ENCODE assay signal across 8 cellular contexts in the genomic region with DNA sequence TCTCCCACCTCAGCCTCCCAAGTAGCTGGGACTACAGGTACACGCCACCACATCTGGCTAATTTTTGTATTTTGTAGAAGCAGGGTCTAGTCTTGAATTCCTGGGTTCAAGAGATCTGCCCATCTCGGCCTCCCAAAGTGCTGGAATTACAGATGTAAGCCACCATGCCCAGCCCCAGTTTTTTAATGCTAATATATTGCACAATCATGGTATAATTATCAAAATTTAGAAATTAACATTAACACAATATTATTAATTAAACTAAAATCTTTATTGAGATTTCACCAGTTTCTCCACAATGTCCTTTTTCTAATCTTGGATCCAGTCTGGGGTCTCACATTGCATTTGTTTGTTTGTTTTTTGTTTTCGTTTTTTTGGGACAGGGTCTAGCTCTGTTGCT. TPM values are rescaled to one million over a fixed set of nuclear protein-coding genes. Genes with fewer than 3 reads are reported as not detected.
"Had no signal": no experiment of that assay in that cellular context is flagged by ENCODE, and none has a peak within 500 bp of the region (broad histone marks: within the 10 kb centered on the region; RNA-seq: fewer than 3 reads in every experiment).

No MANE protein-coding gene starts in this region.

- DNase-seq: H9, HCEC 1CT, KG1 had no signal

- FAIRE-seq: H1, H54, HTR-8/SVneo had no signal

- ATAC-seq: GM23338 had no signal

- H2AFZ ChIP-seq: GM23338 had no signal

- H3K4me2 ChIP-seq: GM23338 had no signal

- H3K4me3 ChIP-seq: GM23338 had no signal

RNA-seq across cellular contexts. Expression of gene GPX7, which starts 21.9 kb away (rescaled TPM):
- total RNA-seq: HT-29 had no signal

RNA-seq across cellular contexts. Expression of gene SHISAL2A, which starts 52.7 kb away (rescaled TPM):
- total RNA-seq: HT-29 had no signal
